ENCODE assay signal across 27 cellular contexts in genomic region chr15:48904758-48905157, GRCh38.
"Had no signal": no experiment of that assay in that cellular context is flagged by ENCODE, and none has a peak within 500 bp of the region (broad histone marks: within the 10 kb centered on the region; RNA-seq: fewer than 3 reads in every experiment).

No MANE protein-coding gene starts in this region.

- H3K9me3 ChIP-seq: SJCRH30 had no signal

- H3K4me3 ChIP-seq: SJCRH30, SK-N-MC had no signal

- H3K4me1 Mint-ChIP-seq: activated CD4-positive, alpha-beta memory T cell treated with anti-CD3 and anti-CD28 coated beads, Interleukin-2, amount 10 ng/mL, durations not matched to agents 7 days and 5 days; activated naive CD4-positive, alpha-beta T cell treated with anti-CD3 and anti-CD28 coated beads, Interleukin-2, amount 50 U/mL, for 24 hours had no signal

- H3K9me3 Mint-ChIP-seq: activated CD4-positive, alpha-beta memory T cell treated with anti-CD3 and anti-CD28 coated beads, Interleukin-2, amount 10 ng/mL, durations not matched to agents 7 days and 5 days; activated naive CD4-positive, alpha-beta T cell treated with anti-CD3 and anti-CD28 coated beads, Interleukin-2, amount 50 U/mL, for 24 hours had no signal

- H3K27me3 ChIP-seq: brain microvascular endothelial cell, SJCRH30 had no signal

- H3K27ac Mint-ChIP-seq: activated CD4-positive, alpha-beta memory T cell treated with anti-CD3 and anti-CD28 coated beads, Interleukin-2, amount 10 ng/mL, durations not matched to agents 7 days and 5 days; activated CD8-positive, alpha-beta memory T cell treated with anti-CD3 and anti-CD28 coated beads, Interleukin-2, amount 10 ng/mL, durations not matched to agents 7 days and 5 days; activated naive CD4-positive, alpha-beta T cell treated with anti-CD3 and anti-CD28 coated beads, Interleukin-2, amount 50 U/mL, for 24 hours; activated T-cell treated with anti-CD3 and anti-CD28 coated beads, Interleukin-2, amount 50 U/mL, for 72 hours had no signal

- H3K27ac ChIP-seq: brain microvascular endothelial cell, KMS-11, SJCRH30, SK-N-MC, WERI-Rb-1 had no signal

- H3K36me3 Mint-ChIP-seq: activated naive CD4-positive, alpha-beta T cell treated with anti-CD3 and anti-CD28 coated beads, Interleukin-2, amount 50 U/mL, for 24 hours had no signal

- H3K4me3 Mint-ChIP-seq: activated CD4-positive, alpha-beta memory T cell treated with anti-CD3 and anti-CD28 coated beads, Interleukin-2, amount 10 ng/mL, durations not matched to agents 7 days and 5 days; activated CD8-positive, alpha-beta memory T cell treated with anti-CD3 and anti-CD28 coated beads, Interleukin-2, amount 10 ng/mL, durations not matched to agents 7 days and 5 days; activated naive CD4-positive, alpha-beta T cell treated with anti-CD3 and anti-CD28 coated beads, Interleukin-2, amount 50 U/mL, for 24 hours; activated T-cell treated with anti-CD3 and anti-CD28 coated beads, Interleukin-2, amount 50 U/mL, for 72 hours had no signal

- H3K4me2 ChIP-seq: KMS-11 had no signal

- H3K27me3 Mint-ChIP-seq: activated CD8-positive, alpha-beta memory T cell treated with anti-CD3 and anti-CD28 coated beads, Interleukin-2, amount 10 ng/mL, durations not matched to agents 7 days and 5 days; activated naive CD4-positive, alpha-beta T cell treated with anti-CD3 and anti-CD28 coated beads, Interleukin-2, amount 50 U/mL, for 24 hours had no signal

- ATAC-seq: activated CD8-positive, alpha-beta memory T cell treated with anti-CD3 and anti-CD28 coated beads, Interleukin-2, amount 10 ng/mL, durations not matched to agents 7 days and 5 days; activated T-cell treated with anti-CD3 and anti-CD28 coated beads, Interleukin-2, amount 50 U/mL, for 72 hours; Panc1 had no signal

- H3K4me1 ChIP-seq: SJCRH30 had no signal

- H3K36me3 ChIP-seq: brain microvascular endothelial cell, SJCRH30, WERI-Rb-1 had no signal

- DNase-seq: activated CD4-positive, alpha-beta memory T cell treated with anti-CD3 and anti-CD28 coated beads, Interleukin-2, amount 10 ng/mL, durations not matched to agents 7 days and 5 days; activated CD4-positive, CD25-positive, alpha-beta regulatory T cell; activated CD8-positive, alpha-beta memory T cell treated with anti-CD3 and anti-CD28 coated beads for 24 hours; activated CD8-positive, alpha-beta memory T cell treated with anti-CD3 and anti-CD28 coated beads, Interleukin-2, amount 10 ng/mL, durations not matched to agents 7 days and 5 days; activated CD8-positive, alpha-beta memory T cell treated with anti-CD3 and anti-CD28 coated beads, Interleukin-2, amount 50 U/mL, for 48 hours; activated gamma-delta T cell; activated naive CD4-positive, alpha-beta T cell treated with Interleukin-2 at 50 U/mL for 16 hours; activated T-cell treated with anti-CD3 and anti-CD28 coated beads, Interleukin-2, amount 50 U/mL, for 72 hours; anterior cingulate cortex; brain microvascular endothelial cell; central memory CD4-positive, alpha-beta T cell; MM.1S; MV-4-11; NCI-H1092; NCI-H1436 treated with DMSO at 0.1 percent for 48 hours; NCI-H1694 treated with DMSO at 0.1 percent for 48 hours; NCI-H2029; NCI-H345; NCI-H524 treated with DMSO at 0.1 percent for 48 hours; SHP77; SJCRH30; T1000; WERI-Rb-1 had no signal
